In genomic region chrX:137033774-137034507, GRCh38 we compare ENCODE assay signal across 1 cellular context.
TF ChIP-seq lines count a peak whose summit lies in the region.

A gene with protein sequence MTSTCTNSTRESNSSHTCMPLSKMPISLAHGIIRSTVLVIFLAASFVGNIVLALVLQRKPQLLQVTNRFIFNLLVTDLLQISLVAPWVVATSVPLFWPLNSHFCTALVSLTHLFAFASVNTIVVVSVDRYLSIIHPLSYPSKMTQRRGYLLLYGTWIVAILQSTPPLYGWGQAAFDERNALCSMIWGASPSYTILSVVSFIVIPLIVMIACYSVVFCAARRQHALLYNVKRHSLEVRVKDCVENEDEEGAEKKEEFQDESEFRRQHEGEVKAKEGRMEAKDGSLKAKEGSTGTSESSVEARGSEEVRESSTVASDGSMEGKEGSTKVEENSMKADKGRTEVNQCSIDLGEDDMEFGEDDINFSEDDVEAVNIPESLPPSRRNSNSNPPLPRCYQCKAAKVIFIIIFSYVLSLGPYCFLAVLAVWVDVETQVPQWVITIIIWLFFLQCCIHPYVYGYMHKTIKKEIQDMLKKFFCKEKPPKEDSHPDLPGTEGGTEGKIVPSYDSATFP (minus strand): TSS chrX:137033995. CDS start chrX:137031674, 2,321 bp downstream.

TF ChIP-seq in WTC11, 78 proteins besides CTCF, POLR2A, EP300 and RAD21 (continued from another document):
- TF ChIP-seq, protein P1, sequence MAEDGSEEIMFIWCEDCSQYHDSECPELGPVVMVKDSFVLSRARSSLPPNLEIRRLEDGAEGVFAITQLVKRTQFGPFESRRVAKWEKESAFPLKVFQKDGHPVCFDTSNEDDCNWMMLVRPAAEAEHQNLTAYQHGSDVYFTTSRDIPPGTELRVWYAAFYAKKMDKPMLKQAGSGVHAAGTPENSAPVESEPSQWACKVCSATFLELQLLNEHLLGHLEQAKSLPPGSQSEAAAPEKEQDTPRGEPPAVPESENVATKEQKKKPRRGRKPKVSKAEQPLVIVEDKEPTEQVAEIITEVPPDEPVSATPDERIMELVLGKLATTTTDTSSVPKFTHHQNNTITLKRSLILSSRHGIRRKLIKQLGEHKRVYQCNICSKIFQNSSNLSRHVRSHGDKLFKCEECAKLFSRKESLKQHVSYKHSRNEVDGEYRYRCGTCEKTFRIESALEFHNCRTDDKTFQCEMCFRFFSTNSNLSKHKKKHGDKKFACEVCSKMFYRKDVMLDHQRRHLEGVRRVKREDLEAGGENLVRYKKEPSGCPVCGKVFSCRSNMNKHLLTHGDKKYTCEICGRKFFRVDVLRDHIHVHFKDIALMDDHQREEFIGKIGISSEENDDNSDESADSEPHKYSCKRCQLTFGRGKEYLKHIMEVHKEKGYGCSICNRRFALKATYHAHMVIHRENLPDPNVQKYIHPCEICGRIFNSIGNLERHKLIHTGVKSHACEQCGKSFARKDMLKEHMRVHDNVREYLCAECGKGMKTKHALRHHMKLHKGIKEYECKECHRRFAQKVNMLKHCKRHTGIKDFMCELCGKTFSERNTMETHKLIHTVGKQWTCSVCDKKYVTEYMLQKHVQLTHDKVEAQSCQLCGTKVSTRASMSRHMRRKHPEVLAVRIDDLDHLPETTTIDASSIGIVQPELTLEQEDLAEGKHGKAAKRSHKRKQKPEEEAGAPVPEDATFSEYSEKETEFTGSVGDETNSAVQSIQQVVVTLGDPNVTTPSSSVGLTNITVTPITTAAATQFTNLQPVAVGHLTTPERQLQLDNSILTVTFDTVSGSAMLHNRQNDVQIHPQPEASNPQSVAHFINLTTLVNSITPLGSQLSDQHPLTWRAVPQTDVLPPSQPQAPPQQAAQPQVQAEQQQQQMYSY (CRISPR knock-in tag; IDR thresholded peaks at IDR 0.05) = no peak
- TF ChIP-seq SMAD4 (CRISPR knock-in tag; IDR thresholded peaks at IDR 0.05) = no peak
- TF ChIP-seq, protein P2, sequence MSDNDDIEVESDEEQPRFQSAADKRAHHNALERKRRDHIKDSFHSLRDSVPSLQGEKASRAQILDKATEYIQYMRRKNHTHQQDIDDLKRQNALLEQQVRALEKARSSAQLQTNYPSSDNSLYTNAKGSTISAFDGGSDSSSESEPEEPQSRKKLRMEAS (CRISPR knock-in tag; IDR thresholded peaks at IDR 0.05) = no peak
- TF ChIP-seq ZNF423 (CRISPR knock-in tag; IDR thresholded peaks at IDR 0.05) = no peak
